15 cellular contexts compared by ENCODE assay signal in genomic region chr4:89022426-89023128, GRCh38. TPM values are rescaled to one million over a fixed set of nuclear protein-coding genes. Genes with fewer than 3 reads are reported as not detected.
DNase-seq lines count a peak whose midpoint lies in the region; ATAC-seq and TF ChIP-seq lines count a peak whose summit lies in the region.
"Had no signal": no experiment of that assay in that cellular context is flagged by ENCODE, and none has a peak within 500 bp of the region (broad histone marks: within the 10 kb centered on the region; RNA-seq: fewer than 3 reads in every experiment).

No MANE protein-coding gene starts in this region.

- H3K27ac ChIP-seq in CD4-positive, CD25-positive, alpha-beta regulatory T cell (ENCODE audit: insufficient read depth, low read length, poor library complexity, severe bottlenecking), result no peak overlapping the region
- H3K27ac ChIP-seq: PC-9, SJSA1 had no signal

- peaks cover 0 to 1% (median 0%) of the 10 kb centered on the region in 7 donors for H3K9me3 Mint-ChIP-seq in CD4-positive, CD25-positive, alpha-beta regulatory T cell
- H3K9me3 Mint-ChIP-seq in HFFc6 (no peaks in the 10 kb centered on the region), nephron progenitor cell (no peaks in the 10 kb centered on the region)

- no peak for ATAC-seq in CD4-positive, CD25-positive, alpha-beta regulatory T cell (ENCODE audit: low read depth in 2 of 2)
- ATAC-seq in HG02852 (IDR thresholded peaks at IDR 0.05; ENCODE audit: unreplicated experiment) (no peak), HG02798 (IDR thresholded peaks at IDR 0.05; ENCODE audit: poor library complexity, unreplicated experiment) (no peak)

- no peaks in the 10 kb centered on the region for H3K4me1 ChIP-seq in CD4-positive, CD25-positive, alpha-beta regulatory T cell (ENCODE audit: control insufficient read depth, insufficient read depth, low read length, poor library complexity, severe bottlenecking)
- H3K4me1 ChIP-seq in HAP-1, result no peaks in the 10 kb centered on the region
- H3K4me1 ChIP-seq: SJSA1 had no signal

- no peak overlapping the region for H3K4me3 ChIP-seq in CD4-positive, CD25-positive, alpha-beta regulatory T cell (ENCODE audit: low read depth, low read length)
- H3K4me3 ChIP-seq in astrocyte of the spinal cord (ENCODE audit: low read depth, low read length) (no peak overlapping the region), HAP-1 (no peak overlapping the region)
- H3K4me3 ChIP-seq: PC-9, SJSA1 had no signal

- DNase-seq in CD4-positive, CD25-positive, alpha-beta regulatory T cell, result no peak
- no peak for DNase-seq in HFFc6
- DNase-seq in astrocyte of the spinal cord (ENCODE audit: low read depth, low spot score), result peak; percentile 11
- no peak for DNase-seq in nephron progenitor cell
- no peak for DNase-seq in HAP-1 (ENCODE audit: low spot score in 2 of 2)
- DNase-seq in activated CD4-positive, alpha-beta T cell treated with anti-CD3 and anti-CD28 coated beads for 4 hours, result no peak
- DNase-seq: C1 segment of cervical spinal cord, NCI-H1930, NCI-H2171, NCI-H446, NCI-H69, PC-9 had no signal

- H3K27me3 ChIP-seq in CD4-positive, CD25-positive, alpha-beta regulatory T cell (ENCODE audit: control insufficient read depth, insufficient read depth, low read length), result no peaks in the 10 kb centered on the region
- no peaks in the 10 kb centered on the region for H3K27me3 ChIP-seq in HAP-1 (ENCODE audit: low read depth)
- H3K27me3 ChIP-seq: SJSA1 had no signal

- H3K27ac Mint-ChIP-seq in CD4-positive, CD25-positive, alpha-beta regulatory T cell, result peak overlapping the region in 2 of 3 donors; percentile 66 to 84
- H3K27ac Mint-ChIP-seq in HFFc6 (peak overlapping the region; percentile 38; the same call in 1 of the 2 replicates), nephron progenitor cell (peak overlapping the region; percentile 58)

- TF ChIP-seq CTCF in HFFc6 (IDR thresholded peaks at IDR 0.05) (no peak), astrocyte of the spinal cord (IDR thresholded peaks at IDR 0.05; ENCODE audit: low read depth, low read length) (no peak), nephron progenitor cell (IDR thresholded peaks at IDR 0.05) (no peak)

- H3K36me3 ChIP-seq in CD4-positive, CD25-positive, alpha-beta regulatory T cell (ENCODE audit: control insufficient read depth, insufficient read depth, low read length), result no peaks in the 10 kb centered on the region
- H3K36me3 ChIP-seq in HAP-1 (replicated peaks), result peaks cover 10% of the 10 kb centered on the region

- no peaks in the 10 kb centered on the region for H3K9me3 ChIP-seq in CD4-positive, CD25-positive, alpha-beta regulatory T cell (ENCODE audit: control insufficient read depth in 2 of 2, low read length in 2 of 2)
- no peaks in the 10 kb centered on the region for H3K9me3 ChIP-seq in HAP-1
- H3K9me3 ChIP-seq: SJSA1 had no signal

- in situ Hi-C loops in astrocyte of the spinal cord (cut with HindIII; ENCODE audit: low sequenced_read_pairs) (no loop called here), HAP-1 (cut with MboI; ENCODE audit: low sequenced_read_pairs) (loop anchor here (5.0 to 10.0 kb wide), 2 partner anchors 205 to 318 kb away; no protein-coding TSS in a partner anchor)

- H3K4me3 Mint-ChIP-seq in CD4-positive, CD25-positive, alpha-beta regulatory T cell, result no peak overlapping the region
- H3K4me3 Mint-ChIP-seq in HFFc6, result no peak overlapping the region
- H3K4me3 Mint-ChIP-seq in nephron progenitor cell, result no peak overlapping the region

- no peaks in the 10 kb centered on the region for H3K36me3 Mint-ChIP-seq in CD4-positive, CD25-positive, alpha-beta regulatory T cell
- no peaks in the 10 kb centered on the region for H3K36me3 Mint-ChIP-seq in HFFc6 (ENCODE audit: low read depth)
- peaks cover 62% of the 10 kb centered on the region for H3K36me3 Mint-ChIP-seq in nephron progenitor cell (ENCODE audit: low read depth)

- peaks cover 8 to 11% (median 10%) of the 10 kb centered on the region in 4 donors for H3K4me1 Mint-ChIP-seq in CD4-positive, CD25-positive, alpha-beta regulatory T cell
- H3K4me1 Mint-ChIP-seq in HFFc6 (ENCODE audit: low read depth) (no peaks in the 10 kb centered on the region), nephron progenitor cell (peaks cover 33% of the 10 kb centered on the region)

- H3K27me3 Mint-ChIP-seq in CD4-positive, CD25-positive, alpha-beta regulatory T cell, result no peaks in the 10 kb centered on the region
- no peaks in the 10 kb centered on the region; the same call in 1 of the 2 replicates for H3K27me3 Mint-ChIP-seq in HFFc6 (ENCODE audit: insufficient read depth)
- no peaks in the 10 kb centered on the region for H3K27me3 Mint-ChIP-seq in nephron progenitor cell (ENCODE audit: low read depth, poor library complexity)

RNA-seq across cellular contexts. Expression of gene FAM13A, which starts 34.4 kb away (rescaled TPM):
- 38.4 TPM for total RNA-seq in CD4-positive, CD25-positive, alpha-beta regulatory T cell
- 10 to 100 TPM in 2 of 4 donors, 1 to 10 TPM in 2; 7.8 to 11.9 (median 9.5) TPM for polyA plus RNA-seq in CD4-positive, CD25-positive, alpha-beta regulatory T cell
- 10 to 100 TPM in 2 of 6 experiments, 1 to 10 TPM in 4; 8.0 to 11.2 (median 9.7) TPM for total RNA-seq in HFFc6 (2021; fragmentation: NEBNext Ultra II Directional; extraction: Animal tissue kit (Norgen Biotek cat#: 25700))
